21 cellular contexts compared by ENCODE assay signal in the genomic region with DNA sequence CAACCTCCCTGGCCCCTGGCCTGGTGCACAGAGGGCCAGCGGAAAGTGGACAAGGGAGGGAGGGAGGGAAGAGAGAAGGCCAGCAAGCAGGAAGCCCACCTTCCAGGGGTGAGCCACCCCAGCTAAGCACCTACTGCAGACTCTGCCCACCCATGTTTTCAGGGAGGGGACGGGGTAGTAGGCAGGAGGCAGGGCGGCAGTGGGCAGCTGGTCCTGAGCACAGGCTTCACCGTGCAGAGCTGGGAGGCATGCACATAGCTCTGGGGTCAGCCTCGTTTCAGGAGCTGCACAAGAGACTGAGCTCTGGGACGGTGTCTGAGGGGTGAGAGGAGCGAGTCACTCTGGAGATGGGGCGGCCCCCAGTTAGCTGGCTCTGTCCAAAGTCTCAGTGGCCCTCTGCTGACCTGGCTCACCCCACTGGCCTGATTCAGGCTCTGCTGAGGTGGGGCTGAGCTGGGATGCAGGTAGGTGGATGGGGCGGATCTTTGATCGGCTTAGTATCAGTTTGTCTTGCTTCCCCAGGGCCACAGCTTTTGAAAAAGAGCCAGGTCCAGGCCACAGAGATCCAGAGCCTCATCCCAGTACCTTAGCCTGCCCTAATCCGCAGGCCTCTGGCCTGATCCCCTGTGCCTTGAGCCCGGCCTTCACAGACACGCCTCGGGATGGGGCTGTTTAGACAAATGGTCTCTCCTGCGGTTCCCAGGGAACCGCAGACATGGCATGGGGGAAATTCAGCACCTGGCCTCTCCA. TPM values are rescaled to one million over a fixed set of nuclear protein-coding genes. Genes with fewer than 3 reads are reported as not detected.
A peak's percentile ranks its signal among the peaks of the same experiment; 100 is the strongest.
DNase-seq lines count a peak whose midpoint lies in the region.
"Had no signal": no experiment of that assay in that cellular context is flagged by ENCODE, and none has a peak within 500 bp of the region (broad histone marks: within the 10 kb centered on the region; RNA-seq: fewer than 3 reads in every experiment).

No MANE protein-coding gene starts in this region.

- H4K5ac ChIP-seq in mesendoderm (ENCODE audit: low read length): no peak overlapping the region

- H3K56ac ChIP-seq in mesendoderm (ENCODE audit: low read length): no peak overlapping the region

- WGBS in neuronal stem cell (ENCODE audit: extremely low coverage in 2 of 2, insufficient read length in 2 of 2, insufficient replicate concordance in 1 of 2), 2 donors: no CpG with 5 or more reads among the region's 16 CpGs
- no CpG with 5 or more reads among the region's 16 CpGs for WGBS in mesendoderm (ENCODE audit: extremely low coverage, insufficient coverage, low lambda C conversion rate)

- H3K27ac Mint-ChIP-seq in immature natural killer cell: peak overlapping the region; percentile 97 to 99 (median 98)

- peak overlapping the region; percentile 45 for H2AFZ ChIP-seq in neuronal stem cell (ENCODE audit: low read length)
- H2AFZ ChIP-seq: GM23248 had no signal

- H2BK5ac ChIP-seq in neuronal stem cell (ENCODE audit: low read length) (no peak overlapping the region), mesendoderm (ENCODE audit: low read length) (no peak overlapping the region)

- no peak overlapping the region for H4K91ac ChIP-seq in neuronal stem cell (ENCODE audit: low read depth, low read length, poor library complexity)

- H3K4me2 ChIP-seq in neuronal stem cell (ENCODE audit: insufficient read depth, low read length, poor library complexity, severe bottlenecking) (no peak overlapping the region), mesendoderm (ENCODE audit: low read length) (no peak overlapping the region)

- H3K18ac ChIP-seq in neuronal stem cell (ENCODE audit: low read length): peak overlapping the region; percentile 85
- no peak overlapping the region for H3K18ac ChIP-seq in mesendoderm (ENCODE audit: low read length)

- peaks cover 89 to 91% of the 10 kb centered on the region in 2 donors for H3K4me1 Mint-ChIP-seq in immature natural killer cell

- H4K8ac ChIP-seq in neuronal stem cell (ENCODE audit: low read depth, low read length): no peak overlapping the region
- H4K8ac ChIP-seq in mesendoderm (ENCODE audit: low read depth, low read length): no peak overlapping the region

- peaks cover 8% of the 10 kb centered on the region for H3K4me1 ChIP-seq in NT2/D1 (ENCODE audit: insufficient read depth, insufficient read length)
- peaks cover 0 to 3% of the 10 kb centered on the region in 2 donors for H3K4me1 ChIP-seq in neuronal stem cell (ENCODE audit: control insufficient read depth in 2 of 2, insufficient read depth in 1 of 2, low read depth in 1 of 2, low read length in 2 of 2)
- H3K4me1 ChIP-seq in mesendoderm (ENCODE audit: control insufficient read depth, low read depth, low read length): no peaks in the 10 kb centered on the region
- H3K4me1 ChIP-seq: Caco-2 had no signal

- H3K27ac ChIP-seq in neuronal stem cell (replicated peaks; ENCODE audit: low read length) (no peak overlapping the region), mesendoderm (ENCODE audit: low read depth, low read length) (no peak overlapping the region)
- H3K27ac ChIP-seq: 22Rv1; BLaER1 treated with 17β-estradiol and CSF1 and Interleukin-3, amounts not matched to agents 10 nM and 100 nM; GM23248 had no signal

- H3K4me3 Mint-ChIP-seq in immature natural killer cell: peak overlapping the region; percentile 86 to 98 (median 96)

- no peak overlapping the region for H2BK12ac ChIP-seq in neuronal stem cell (ENCODE audit: low read length)

- no peak overlapping the region for H3K23ac ChIP-seq in neuronal stem cell (ENCODE audit: low read depth, low read length, poor library complexity)
- no peak overlapping the region for H3K23ac ChIP-seq in mesendoderm (ENCODE audit: low read length)

- H3K4ac ChIP-seq in neuronal stem cell (ENCODE audit: low read length): no peak overlapping the region
- H3K4ac ChIP-seq in mesendoderm (ENCODE audit: low read depth, low read length): no peak overlapping the region

- H3K9me3 Mint-ChIP-seq in immature natural killer cell: no peaks in the 10 kb centered on the region
- H3K9me3 Mint-ChIP-seq: CD4-positive, alpha-beta memory T cell had no signal

- no peaks in the 10 kb centered on the region for H3K79me2 ChIP-seq in mesendoderm (ENCODE audit: control insufficient read depth, insufficient read depth, low read length)

- H3K14ac ChIP-seq in neuronal stem cell (ENCODE audit: low read length): peak overlapping the region; percentile 38

- H2AK5ac ChIP-seq in neuronal stem cell (ENCODE audit: low read depth, low read length) (peak overlapping the region; percentile 54), mesendoderm (ENCODE audit: low read length) (no peak overlapping the region)

- H3K9ac ChIP-seq in NT2/D1 (ENCODE audit: insufficient read length, low read depth): peak overlapping the region; percentile 52
- peak overlapping the region; percentile 70 for H3K9ac ChIP-seq in neuronal stem cell (ENCODE audit: low read depth, low read length, poor library complexity)
- no peak overlapping the region for H3K9ac ChIP-seq in mesendoderm (ENCODE audit: low read length)
- H3K9ac ChIP-seq: BLaER1 treated with 17β-estradiol and CSF1 and Interleukin-3, amounts not matched to agents 10 nM and 100 nM; GM23248 had no signal

- H3K9me3 ChIP-seq in NT2/D1 (ENCODE audit: insufficient read depth, low read length): peaks cover 10% of the 10 kb centered on the region; the same call in 1 of the 2 replicates
- peaks cover 0 to 6% of the 10 kb centered on the region in 2 donors for H3K9me3 ChIP-seq in neuronal stem cell (replicated peaks in 1 of 2; ENCODE audit: control insufficient read depth in 2 of 2, insufficient read depth in 1 of 2, low read depth in 1 of 2, low read length in 2 of 2)
- H3K9me3 ChIP-seq: Caco-2 had no signal

- H3K79me1 ChIP-seq in neuronal stem cell (ENCODE audit: low read depth, low read length) (no peaks in the 10 kb centered on the region), mesendoderm (ENCODE audit: low read length) (no peaks in the 10 kb centered on the region)

- DNase-seq in NCI-H82 (lab: John Stamatoyannopoulos, UW) (peak; percentile 82), NCI-H82 treated with DMSO at 0.1 percent for 48 hours (lab: John Stamatoyannopoulos, UW; ENCODE audit: unreplicated experiment) (no peak), NT2/D1 (ENCODE audit: low read depth, low spot score) (no peak), immature natural killer cell (no peak), neuronal stem cell (ENCODE audit: low spot score) (no peak), germinal center (ENCODE audit: low spot score) (no peak), mesendoderm (no peak), NCI-H1048 (lab: John Stamatoyannopoulos, UW) (no peak)
- DNase-seq: ACHN; Caco-2; CD4-positive, alpha-beta memory T cell; GM23248; Karpas-422; MV-4-11; NCI-H1694; NCI-H2081; NCI-H2171 treated with DMSO at 0.1 percent for 48 hours; NCI-H524 treated with DMSO at 0.1 percent for 48 hours; Right ventricle myocardium superior had no signal

- H3K4me3 ChIP-seq in NT2/D1 (ENCODE audit: insufficient read length, low read depth) (no peak overlapping the region), neuronal stem cell (ENCODE audit: low read length in 2 of 2) (no peak overlapping the region), mesendoderm (ENCODE audit: low read length) (no peak overlapping the region)
- H3K4me3 ChIP-seq: BLaER1 treated with 17β-estradiol and CSF1 and Interleukin-3, amounts not matched to agents 10 nM and 100 nM; GM23248 had no signal

- H2BK15ac ChIP-seq in neuronal stem cell (ENCODE audit: low read length): peak overlapping the region; percentile 59
- H2BK15ac ChIP-seq in mesendoderm (replicated peaks; ENCODE audit: low read depth): no peak overlapping the region

- H3K27me3 ChIP-seq in NT2/D1 (ENCODE audit: insufficient read depth, insufficient read length): peaks cover 27% of the 10 kb centered on the region
- H3K27me3 ChIP-seq in neuronal stem cell (ENCODE audit: control insufficient read depth in 3 of 3, insufficient read depth in 3 of 3, low read depth in 1 of 3, low read length in 3 of 3): peaks cover 2 to 44% (median 18%) of the 10 kb centered on the region in 3 experiments
- peaks cover 2% of the 10 kb centered on the region for H3K27me3 ChIP-seq in mesendoderm (ENCODE audit: insufficient read depth, low read length, poor library complexity)

- H2BK120ac ChIP-seq in neuronal stem cell (ENCODE audit: low read depth, low read length) (no peak overlapping the region), mesendoderm (ENCODE audit: low read depth, low read length) (no peak overlapping the region)

- H3K36me3 ChIP-seq in NT2/D1 (ENCODE audit: insufficient read depth, insufficient read length, low read length) (no peaks in the 10 kb centered on the region), neuronal stem cell (replicated peaks in 1 of 2; ENCODE audit: control insufficient read depth in 2 of 2, insufficient read depth in 2 of 2, low read length in 2 of 2) (no peaks in the 10 kb centered on the region), mesendoderm (ENCODE audit: control insufficient read depth, insufficient read depth, low read length) (no peaks in the 10 kb centered on the region)
- H3K36me3 ChIP-seq: BLaER1 treated with 17β-estradiol and CSF1 and Interleukin-3, amounts not matched to agents 10 nM and 100 nM had no signal

- H3K36me3 Mint-ChIP-seq in immature natural killer cell: peaks cover 2 to 15% (median 13%) of the 10 kb centered on the region in 3 donors
- H3K36me3 Mint-ChIP-seq: CD4-positive, alpha-beta memory T cell had no signal

- peaks cover 13 to 28% (median 23%) of the 10 kb centered on the region in 3 donors for H3K27me3 Mint-ChIP-seq in immature natural killer cell (ENCODE audit: low read depth in 3 of 3)

RNA-seq across cellular contexts. Expression of gene NMUR1, which starts 3.7 kb away (rescaled TPM):
- polyA plus RNA-seq in immature natural killer cell: 10 to 100 TPM; 34.6 to 54.4 (median 37.2) TPM
- 0.28 TPM for polyA plus RNA-seq in neuronal stem cell (2013, experiment 1 of 2)
- polyA plus RNA-seq in neuronal stem cell (2013, experiment 2 of 2): 0.29 TPM
- 0.15 TPM for polyA plus RNA-seq in mesendoderm (2013, experiment 1 of 2)
- 0.20 TPM for polyA plus RNA-seq in mesendoderm (2013, experiment 2 of 2)
- polyA plus RNA-seq: GM23248 had no signal
